19 cellular contexts compared by ENCODE assay signal in genomic region chr5:16140944-16141343, GRCh38. TPM values are rescaled to one million over a fixed set of nuclear protein-coding genes. Genes with fewer than 3 reads are reported as not detected.
DNase-seq lines count a peak whose midpoint lies in the region; ATAC-seq, FAIRE-seq and TF ChIP-seq lines count a peak whose summit lies in the region.
"Had no signal": no experiment of that assay in that cellular context is flagged by ENCODE, and none has a peak within 500 bp of the region (broad histone marks: within the 10 kb centered on the region; RNA-seq: fewer than 3 reads in every experiment).

No MANE protein-coding gene starts in this region.

- H3K56ac ChIP-seq in H1 (replicated peaks; ENCODE audit: insufficient read length, low read depth, low read length), result no peak overlapping the region

- H2BK15ac ChIP-seq in H1 (ENCODE audit: low read length), result no peak overlapping the region

- no peak overlapping the region for H2BK120ac ChIP-seq in H1 (replicated peaks; ENCODE audit: low read depth, low read length)

- intact Hi-C loops in heart left ventricle (cut with DNase I), result loop anchor here in 1 of 10 donors (10.0 kb wide), 1 partner anchor 306 kb away; no protein-coding TSS in a partner anchor
- intact Hi-C loops in left ventricle myocardium superior (cut with micrococcal nuclease), result no loop called here
- intact Hi-C loops in colonic mucosa (cut with DNase I), result no loop called here

- no peak overlapping the region for H2BK12ac ChIP-seq in H1 (ENCODE audit: low read depth, low read length)

- H3K4ac ChIP-seq in H1 (replicated peaks; ENCODE audit: insufficient read length, low read depth, low read length), result no peak overlapping the region

- H3K27ac Mint-ChIP-seq in WTC11, result no peak overlapping the region

- H3K4me1 ChIP-seq in heart left ventricle (peaks cover 0 to 33% (median 6%) of the 10 kb centered on the region in 12 donors), H1 (replicated peaks in 1 of 4; ENCODE audit: control insufficient read depth in 3 of 4, insufficient read depth in 4 of 4, low read length in 3 of 4) (no peaks in the 10 kb centered on the region), colonic mucosa (no peaks in the 10 kb centered on the region)

- no peak overlapping the region for H3K18ac ChIP-seq in H1 (ENCODE audit: extremely low read depth, low read length)

- no peaks in the 10 kb centered on the region for H3K79me1 ChIP-seq in H1 (ENCODE audit: low read depth, low read length)

- peak overlapping the region; percentile 74 for H4K91ac ChIP-seq in H1 (replicated peaks; ENCODE audit: insufficient read length, low read length)

- no peak overlapping the region for H2BK5ac ChIP-seq in H1 (ENCODE audit: low read depth, low read length)

- no peak overlapping the region for H3K4me3 Mint-ChIP-seq in WTC11

- H3K23me2 ChIP-seq in H1 (ENCODE audit: low read depth, low read length), result no peaks in the 10 kb centered on the region

- H2AK5ac ChIP-seq in H1 (ENCODE audit: low read depth, low read length), result no peak overlapping the region

- H3K4me3 ChIP-seq in heart left ventricle, result no peak overlapping the region
- H3K4me3 ChIP-seq in H1 (ENCODE audit: extremely low read depth in 1 of 4, insufficient read depth in 2 of 4, low read depth in 3 of 4, low read length in 4 of 4), result no peak overlapping the region
- no peak overlapping the region for H3K4me3 ChIP-seq in colonic mucosa

- POLR2A ChIA-PET in H1 (lab: Charles Lee; ENCODE audit: partially characterized antibody) (no interaction called here), WTC11 (lab: Charles Lee) (no interaction called here)

- H3K4me2 ChIP-seq in H1 (ENCODE audit: insufficient read depth in 1 of 2, low read depth in 2 of 2, low read length in 2 of 2), result no peak overlapping the region

- no peak overlapping the region for H4K5ac ChIP-seq in H1 (ENCODE audit: insufficient read length, low read depth, low read length)

- no peak for FAIRE-seq in H1 (lab: Jason Lieb, UNC)
- FAIRE-seq: GM19239 had no signal

- DNase-seq in heart left ventricle, result no peak
- no peak for DNase-seq in left ventricle myocardium superior
- DNase-seq in M059J (ENCODE audit: low read depth), result peak; percentile 64
- no peak for DNase-seq in H1 (ENCODE audit: low read depth in 1 of 2, low spot score in 2 of 2)
- DNase-seq in WTC11 (ENCODE audit: low spot score), result no peak
- no peak for DNase-seq in colonic mucosa
- DNase-seq in LoVo (ENCODE audit: low spot score), result no peak
- DNase-seq in 8988T, result no peak
- DNase-seq: DMS 273 treated with DMSO at 0.1 percent for 48 hours, H7, MM.1S, NCI-H1092 treated with DMSO at 0.1 percent for 48 hours, NCI-H2081 treated with DMSO at 0.1 percent for 48 hours, NCI-H510A, NCI-H774 had no signal

- H3K79me2 ChIP-seq in H1 (ENCODE audit: control insufficient read depth in 1 of 2, insufficient read depth in 2 of 2, low read length in 2 of 2), result no peaks in the 10 kb centered on the region

- H3K9ac ChIP-seq in H1 (replicated peaks in 1 of 4; ENCODE audit: extremely low read depth in 1 of 4, low read depth in 3 of 4, low read length in 3 of 4), result no peak overlapping the region
- no peak overlapping the region for H3K9ac ChIP-seq in colonic mucosa (ENCODE audit: low read depth in 2 of 2, low read length in 2 of 2)

- no peaks in the 10 kb centered on the region for H3K4me1 Mint-ChIP-seq in WTC11

- H4K20me1 ChIP-seq in H1 (replicated peaks in 1 of 2; ENCODE audit: control insufficient read depth in 1 of 2, insufficient read depth in 2 of 2, low read length in 2 of 2), result no peaks in the 10 kb centered on the region

- 42 to 48% (median 44%) methylated on average over 4 of the region's 4 CpGs for WGBS in heart left ventricle, 4 donors
- 87% methylated on average over 4 of the region's 4 CpGs; no CpG with 5 or more reads in 1 of the 2 experiments for WGBS in H1 (ENCODE audit: extremely low coverage in 1 of 2, insufficient coverage in 1 of 2, insufficient read length in 1 of 2, insufficient replicate concordance in 2 of 2, low coverage in 1 of 2, low lambda C conversion rate in 2 of 2, missing lambda C conversion rate in 1 of 2), 2 experiments

- no peak for TF ChIP-seq EP300 in H1 (IDR thresholded peaks at IDR 0.05; ENCODE audit: borderline replicate concordance in 1 of 2, low read depth in 2 of 2, low read length in 2 of 2)

- no peak overlapping the region for H4K8ac ChIP-seq in H1 (ENCODE audit: extremely low read depth, insufficient read depth, low read length)

- ATAC-seq in heart left ventricle (peak in 2 of 4 donors; percentile 25 to 44), left ventricle myocardium superior (no peak), WTC11 (no peak)

- no peak overlapping the region for H3K14ac ChIP-seq in H1 (ENCODE audit: insufficient read length)

- H2BK20ac ChIP-seq in H1 (ENCODE audit: low read length), result no peak overlapping the region

- H3K9me3 Mint-ChIP-seq in WTC11, result peaks cover 40% of the 10 kb centered on the region

- peaks cover 32% of the 10 kb centered on the region for H3K36me3 Mint-ChIP-seq in WTC11

- CTCF ChIA-PET in H1 (lab: Charles Lee; ENCODE audit: partially characterized antibody), result interaction anchor here (0.9 kb wide), 1 partner anchor 11 kb away, joined by 3 read pairs; no protein-coding TSS in a partner anchor
- CTCF ChIA-PET in WTC11 (lab: Charles Lee), result no interaction called here

- H2AFZ ChIP-seq in H1 (ENCODE audit: low read length), result no peak overlapping the region

- TF ChIP-seq CTCF in heart left ventricle (IDR thresholded peaks at IDR 0.05), result no peak
- no peak for TF ChIP-seq CTCF in H1 (IDR thresholded peaks at IDR 0.05; ENCODE audit: control extremely low read depth in 1 of 3, insufficient read depth in 1 of 3, low read depth in 1 of 3, low read length in 3 of 3)
- TF ChIP-seq CTCF in WTC11 (IDR thresholded peaks at IDR 0.05), result no peak
- TF ChIP-seq CTCF in colonic mucosa (IDR thresholded peaks at IDR 0.05), result no peak

- H3K23ac ChIP-seq in H1 (ENCODE audit: insufficient read length), result no peak overlapping the region

- TF ChIP-seq POLR2A in heart left ventricle (IDR thresholded peaks at IDR 0.05), result no peak
- no peak for TF ChIP-seq POLR2A in H1 (IDR thresholded peaks at IDR 0.05; ENCODE audit: control extremely low read depth in 1 of 2, low read depth in 2 of 2, low read length in 2 of 2)

- H3K27ac ChIP-seq in heart left ventricle (peak overlapping the region in 10 of 12 donors; percentile 14 to 85 (median 52)), H1 (ENCODE audit: low read depth, low read length) (no peak overlapping the region), colonic mucosa (no peak overlapping the region)
- H3K27ac ChIP-seq: C4-2B, HL-60 had no signal

- H3K27me3 ChIP-seq in heart left ventricle (no peaks in the 10 kb centered on the region), H1 (replicated peaks in 1 of 4; ENCODE audit: control insufficient read depth in 3 of 4, extremely low read depth in 1 of 4, insufficient read depth in 3 of 4, low read length in 3 of 4) (no peaks in the 10 kb centered on the region), colonic mucosa (no peaks in the 10 kb centered on the region)

- no peaks in the 10 kb centered on the region for H3K27me3 Mint-ChIP-seq in WTC11 (ENCODE audit: low read depth)

- peaks cover 0 to 23% (median 2%) of the 10 kb centered on the region in 12 donors for H3K9me3 ChIP-seq in heart left ventricle
- H3K9me3 ChIP-seq in H1 (ENCODE audit: insufficient read depth in 2 of 2, low read depth in 1 of 2, low read length in 1 of 2), result peaks cover 12 to 17% of the 10 kb centered on the region in 2 experiments
- H3K9me3 ChIP-seq in colonic mucosa, result no peaks in the 10 kb centered on the region

- no peak for TF ChIP-seq RAD21 in H1 (IDR thresholded peaks at IDR 0.05 in 1 of 2, conservative IDR thresholded peaks at IDR 0.05 in 1 of 2; ENCODE audit: low read depth in 2 of 2, low read length in 2 of 2)

- H3K36me3 ChIP-seq in heart left ventricle (no peaks in the 10 kb centered on the region), H1 (ENCODE audit: control insufficient read depth in 2 of 4, insufficient read depth in 4 of 4, low read length in 3 of 4) (no peaks in the 10 kb centered on the region; a peak in 1 of 8 replicates), colonic mucosa (no peaks in the 10 kb centered on the region)

TF ChIP-seq in H1, 55 proteins besides CTCF, POLR2A, EP300 and RAD21 (continues in another document):
- TF ChIP-seq SP2 (IDR thresholded peaks at IDR 0.05; ENCODE audit: low read length) (no peak), PHF8 (conservative IDR thresholded peaks at IDR 0.05; ENCODE audit: low read depth, low read length) (no peak), ASH2L (IDR thresholded peaks at IDR 0.05; ENCODE audit: low read length) (no peak), MAX (IDR thresholded peaks at IDR 0.05) (no peak), RXRA (IDR thresholded peaks at IDR 0.05; ENCODE audit: insufficient read depth, low read depth, low read length) (no peak)

TF ChIP-seq in WTC11, 78 proteins besides CTCF, POLR2A, EP300 and RAD21 (continues in another document):
- no peak for TF ChIP-seq ETV6 (CRISPR knock-in tag; IDR thresholded peaks at IDR 0.05)
- no peak for TF ChIP-seq ZNF138 (CRISPR knock-in tag; conservative IDR thresholded peaks at IDR 0.05)
- no peak for TF ChIP-seq ZBTB21 (CRISPR knock-in tag; IDR thresholded peaks at IDR 0.05; ENCODE audit: borderline replicate concordance)
- TF ChIP-seq TP53 (CRISPR knock-in tag; IDR thresholded peaks at IDR 0.05), result no peak
- no peak for TF ChIP-seq EMX1 (CRISPR knock-in tag; IDR thresholded peaks at IDR 0.05)

RNA-seq across cellular contexts. Expression of gene MARCHF11, which starts 38.6 kb away (rescaled TPM):
- total RNA-seq in heart left ventricle, result 1 to 10 TPM; 1.0 to 7.1 (median 2.3) TPM
- polyA plus RNA-seq in heart left ventricle, result 1 to 10 TPM in 1 of 2 donors, under 1 TPM in 1; 0.36 to 7.0 TPM
- total RNA-seq in left ventricle myocardium superior, result 10.0 TPM
- 0.30 TPM in 1 of 2 replicates, not detected in the other for total RNA-seq in M059J (2014; rRNA removed; shearing (Covaris generic))
- 0.82 and 0.86 TPM in 2 replicates for total RNA-seq in H1 (2021; fragmentation: NEBNext Ultra II Directional; extraction: Animal tissue kit (Norgen Biotek cat#: 25700))
- polyA plus RNA-seq in H1 (2011; rRNA removed), result 0.27 and 0.30 TPM in 2 replicates
- polyA plus RNA-seq in H1 (2011; cell fraction: cytosol; rRNA removed), result 0.57 TPM
- polyA plus RNA-seq in H1 (2011; cell fraction: nucleus; rRNA removed), result 2.2 TPM
- 0.48 to 1.2 TPM (median 0.70 TPM) in 3 of 4 replicates, not detected in the other for polyA plus RNA-seq in H1 (2012, experiment 1 of 2)
- polyA plus RNA-seq in H1 (2012, experiment 2 of 2), result 0.09 TPM
- polyA plus RNA-seq in H1 (2013, experiment 1 of 2), result 1.2 TPM
- polyA plus RNA-seq in H1 (2013, experiment 2 of 2), result 0.85 TPM
- 0.20 and 0.44 TPM in 2 replicates for polyA minus RNA-seq in H1 (2011; rRNA and poly(A)+ RNA removed)
- not detected for polyA minus RNA-seq in H1 (2011; cell fraction: cytosol; rRNA and poly(A)+ RNA removed)
- polyA minus RNA-seq in H1 (2011; cell fraction: nucleus; rRNA and poly(A)+ RNA removed), result not detected
- total RNA-seq in WTC11 (2021), result 2.9 to 3.8 TPM (median 3.1 TPM) in 3 replicates
- total RNA-seq in colonic mucosa, result not detected
- total RNA-seq: A673 had no signal

Comparison
In these comparisons a context has a peak if more than half of its experiments do, and no peak if none do; other contexts are left out.
1. H3K27ac ChIP-seq: peak in heart left ventricle (10 of 12); none in H1 (single experiment) and colonic mucosa (single experiment).